Comparison of ENCODE assay signal across 11 cellular contexts in genomic region chr4:1187182-1187581, GRCh38. TPM values are rescaled to one million over a fixed set of nuclear protein-coding genes. Genes with fewer than 3 reads are reported as not detected.
DNase-seq lines count a peak whose midpoint lies in the region; ATAC-seq and TF ChIP-seq lines count a peak whose summit lies in the region.
"Had no signal": no experiment of that assay in that cellular context is flagged by ENCODE, and none has a peak within 500 bp of the region (broad histone marks: within the 10 kb centered on the region; RNA-seq: fewer than 3 reads in every experiment).

No MANE protein-coding gene starts in this region.

- no peak overlapping the region for H3K4me3 Mint-ChIP-seq in activated T-cell treated with anti-CD3 and anti-CD28 coated beads, Interleukin-2, amount 50 U/mL, for 72 hours
- no peak overlapping the region for H3K4me3 Mint-ChIP-seq in stimulated activated memory B cell treated with anti-CD40 and anti-IgM and Interleukin-4, amounts not matched to agents 10 μg/mL and 1 μg/mL and 100 μg/mL, for 72 hours

- H3K27ac Mint-ChIP-seq in activated T-cell treated with anti-CD3 and anti-CD28 coated beads, Interleukin-2, amount 50 U/mL, for 72 hours = no peak overlapping the region
- no peak overlapping the region for H3K27ac Mint-ChIP-seq in stimulated activated memory B cell treated with anti-CD40 and anti-IgM and Interleukin-4, amounts not matched to agents 10 μg/mL and 1 μg/mL and 100 μg/mL, for 72 hours

- H3K4me1 ChIP-seq in HAP-1 = no peaks in the 10 kb centered on the region

- in situ Hi-C loops in HAP-1 (cut with MboI; ENCODE audit: low sequenced_read_pairs) = no loop called here

- H3K36me3 ChIP-seq in HAP-1 (replicated peaks) = no peaks in the 10 kb centered on the region
- H3K36me3 ChIP-seq: neutrophil had no signal

- H3K27ac ChIP-seq in dorsolateral prefrontal cortex = no peak overlapping the region
- H3K27ac ChIP-seq: hepatocyte, neutrophil had no signal

- intact Hi-C loops in dorsolateral prefrontal cortex (cut with DNase I) = no loop called here

- H3K4me1 Mint-ChIP-seq in activated T-cell treated with anti-CD3 and anti-CD28 coated beads, Interleukin-2, amount 50 U/mL, for 72 hours (ENCODE audit: low read depth) = peaks cover 36% of the 10 kb centered on the region
- peaks cover 13% of the 10 kb centered on the region for H3K4me1 Mint-ChIP-seq in stimulated activated memory B cell treated with anti-CD40 and anti-IgM and Interleukin-4, amounts not matched to agents 10 μg/mL and 1 μg/mL and 100 μg/mL, for 72 hours

- TF ChIP-seq CTCF in dorsolateral prefrontal cortex (IDR thresholded peaks at IDR 0.05 in 54 of 56, conservative IDR thresholded peaks at IDR 0.05 in 2 of 56; ENCODE audit: low read depth in 1 of 56, partially characterized antibody in 56 of 56) = no peak

- DNase-seq in activated effector memory CD4-positive, alpha-beta T cell treated with anti-CD3 and anti-CD28 coated beads, Interleukin-2, amount 50 U/mL, for 16 hours = peak; percentile 70
- no peak for DNase-seq in activated effector memory CD4-positive, alpha-beta T cell treated with Interleukin-2 at 50 U/mL for 16 hours
- peak; percentile 51 to 52 for DNase-seq in activated T-cell treated with anti-CD3 and anti-CD28 coated beads, Interleukin-2, amount 50 U/mL, for 72 hours
- DNase-seq in dorsolateral prefrontal cortex (no peak), islet precursor cell (no peak), HAP-1 (ENCODE audit: low spot score in 2 of 2) (no peak)
- DNase-seq: NCI-H524 had no signal

- no peaks in the 10 kb centered on the region for H3K27me3 ChIP-seq in dorsolateral prefrontal cortex
- peaks cover 14% of the 10 kb centered on the region for H3K27me3 ChIP-seq in HAP-1 (ENCODE audit: low read depth)
- H3K27me3 ChIP-seq: hepatocyte, neutrophil had no signal

- no peak overlapping the region for H3K4me3 ChIP-seq in dorsolateral prefrontal cortex
- H3K4me3 ChIP-seq in HAP-1 = no peak overlapping the region
- H3K4me3 ChIP-seq: hepatocyte had no signal

- ATAC-seq in HG03159 (IDR thresholded peaks at IDR 0.05; ENCODE audit: unreplicated experiment) = peak; percentile 81
- ATAC-seq in activated T-cell treated with anti-CD3 and anti-CD28 coated beads, Interleukin-2, amount 50 U/mL, for 72 hours (replicated peaks in 1 of 2) = peak; percentile 99 to 100
- peak; percentile 56 for ATAC-seq in stimulated activated memory B cell treated with anti-CD40 and anti-IgM and Interleukin-4, amounts not matched to agents 10 μg/mL and 1 μg/mL and 100 μg/mL, for 72 hours

- H3K9me3 Mint-ChIP-seq in activated T-cell treated with anti-CD3 and anti-CD28 coated beads, Interleukin-2, amount 50 U/mL, for 72 hours = peaks cover 2% of the 10 kb centered on the region in 2 donors
- H3K9me3 Mint-ChIP-seq in stimulated activated memory B cell treated with anti-CD40 and anti-IgM and Interleukin-4, amounts not matched to agents 10 μg/mL and 1 μg/mL and 100 μg/mL, for 72 hours = peaks cover 4% of the 10 kb centered on the region

- H3K36me3 Mint-ChIP-seq in activated T-cell treated with anti-CD3 and anti-CD28 coated beads, Interleukin-2, amount 50 U/mL, for 72 hours (ENCODE audit: insufficient read depth in 2 of 2) = peaks cover 4 to 5% of the 10 kb centered on the region in 2 donors
- H3K36me3 Mint-ChIP-seq in stimulated activated memory B cell treated with anti-CD40 and anti-IgM and Interleukin-4, amounts not matched to agents 10 μg/mL and 1 μg/mL and 100 μg/mL, for 72 hours = no peaks in the 10 kb centered on the region

- no peaks in the 10 kb centered on the region for H3K9me3 ChIP-seq in HAP-1
- H3K9me3 ChIP-seq: neutrophil had no signal

- no peaks in the 10 kb centered on the region for H3K27me3 Mint-ChIP-seq in activated T-cell treated with anti-CD3 and anti-CD28 coated beads, Interleukin-2, amount 50 U/mL, for 72 hours (ENCODE audit: low read depth)
- H3K27me3 Mint-ChIP-seq in stimulated activated memory B cell treated with anti-CD40 and anti-IgM and Interleukin-4, amounts not matched to agents 10 μg/mL and 1 μg/mL and 100 μg/mL, for 72 hours = no peaks in the 10 kb centered on the region

RNA-seq across cellular contexts. Expression of gene SPON2, which starts 14.8 kb away (rescaled TPM):
- 1 to 10 TPM; 7.0 to 8.2 TPM for total RNA-seq in activated T-cell treated with anti-CD3 and anti-CD28 coated beads, Interleukin-2, amount 50 U/mL, for 72 hours
- total RNA-seq in dorsolateral prefrontal cortex = 10 to 100 TPM in 84 of 120 experiments, 1 to 10 TPM in 36; 1.9 to 49.7 (median 13.0) TPM

Comparison
In these comparisons a context has a peak if more than half of its experiments do, and no peak if none do; other contexts are left out.
1. DNase-seq: peak in activated effector memory CD4-positive, alpha-beta T cell treated with anti-CD3 and anti-CD28 coated beads, Interleukin-2, amount 50 U/mL, for 16 hours (single experiment) and activated T-cell treated with anti-CD3 and anti-CD28 coated beads, Interleukin-2, amount 50 U/mL, for 72 hours (2 of 2); none in activated effector memory CD4-positive, alpha-beta T cell treated with Interleukin-2 at 50 U/mL for 16 hours (single experiment), dorsolateral prefrontal cortex (0 of 10), islet precursor cell (single experiment) and HAP-1 (0 of 2).
2. Peak in every context shown above with its lines, with median percentiles within 50 percentile points of each other: ATAC-seq.